1 cellular context compared by ENCODE assay signal in genomic region chr13:102312841-102313240, GRCh38.
TF ChIP-seq lines count a peak whose summit lies in the region.

No MANE protein-coding gene starts in this region.

TF ChIP-seq in GM23338, 12 proteins besides CTCF, POLR2A, EP300 and RAD21 (continued from another document):
- TF ChIP-seq ETS1 (IDR thresholded peaks at IDR 0.05) (no peak), EZH2 (IDR thresholded peaks at IDR 0.05; ENCODE audit: low read depth, unreplicated experiment) (no peak)
